Comparison of ENCODE assay signal across 13 cellular contexts in genomic region chr16:78210305-78210704, GRCh38.
DNase-seq lines count a peak whose midpoint lies in the region; ATAC-seq, FAIRE-seq and TF ChIP-seq lines count a peak whose summit lies in the region.
"Had no signal": no experiment of that assay in that cellular context is flagged by ENCODE, and none has a peak within 500 bp of the region (broad histone marks: within the 10 kb centered on the region; RNA-seq: fewer than 3 reads in every experiment).

No MANE protein-coding gene starts in this region.

- H3K27me3 ChIP-seq in pancreas, result no peaks in the 10 kb centered on the region

- intact Hi-C loops in pancreas (cut with DNase I), result no loop called here

- H3K27ac ChIP-seq in epithelial cell of prostate (peak overlapping the region; percentile 83), pancreas (no peak overlapping the region)
- H3K27ac ChIP-seq: KMS-11, thoracic aorta had no signal

- 47 to 55% methylated on average over 6 of the region's 6 CpGs for WGBS in pancreas, 2 donors

- peaks cover 0 to 9% (median 9%) of the 10 kb centered on the region in 3 donors for H3K4me1 ChIP-seq in pancreas

- DNase-seq in HCEC 1CT, result peak; percentile 28
- DNase-seq in NCI-H1092 (lab: John Stamatoyannopoulos, UW), result peak; percentile 8
- DNase-seq in epithelial cell of prostate (ENCODE audit: low read depth, low spot score), result peak; percentile 74
- DNase-seq in pancreas, result no peak
- DNase-seq in hippocampal formation (lab: John Stamatoyannopoulos, UW), result no peak
- DNase-seq in NCI-H1694 (lab: John Stamatoyannopoulos, UW), result no peak
- DNase-seq: activated T-cell treated with anti-CD3 and anti-CD28 coated beads, Interleukin-2, amount 50 U/mL, for 4 hours; H7; NCI-H774 had no signal

- no peak for FAIRE-seq in pancreas (lab: Jason Lieb, UNC)

- H3K9me3 ChIP-seq in pancreas, result no peaks in the 10 kb centered on the region
- H3K9me3 ChIP-seq: thoracic aorta had no signal

- H3K36me3 ChIP-seq in pancreas, result no peaks in the 10 kb centered on the region
- H3K36me3 ChIP-seq: thoracic aorta had no signal

- H3K4me3 ChIP-seq in pancreas, result no peak overlapping the region
- H3K4me3 ChIP-seq: thoracic aorta had no signal

- ATAC-seq in pancreas (peak in 3 of 4 donors; percentile 14 to 57 (median 21)), GM18873 (IDR thresholded peaks at IDR 0.05; ENCODE audit: low FRiP score, unreplicated experiment) (no peak)
- ATAC-seq: activated T-cell treated with anti-CD3 and anti-CD28 coated beads, Interleukin-2, amount 50 U/mL, for 4 hours; sciatic nerve had no signal

- TF ChIP-seq CTCF in pancreas (IDR thresholded peaks at IDR 0.05), result no peak

Comparison
In these comparisons a context has a peak if more than half of its experiments do, and no peak if none do; other contexts are left out.
1. DNase-seq: peak in HCEC 1CT (single experiment), NCI-H1092 (single experiment) and epithelial cell of prostate (single experiment); none in pancreas (0 of 6), hippocampal formation (0 of 2) and NCI-H1694 (single experiment).